8 cellular contexts compared by ENCODE assay signal in genomic region chr15:101250331-101250730, GRCh38. TPM values are rescaled to one million over a fixed set of nuclear protein-coding genes. Genes with fewer than 3 reads are reported as not detected.
DNase-seq lines count a peak whose midpoint lies in the region; ATAC-seq and TF ChIP-seq lines count a peak whose summit lies in the region.

No MANE protein-coding gene starts in this region.

- peaks cover 17% of the 10 kb centered on the region for H3K27me3 ChIP-seq in GM23338 (ENCODE audit: insufficient read depth)
- no peaks in the 10 kb centered on the region for H3K27me3 ChIP-seq in sigmoid colon

- H3K4me1 ChIP-seq in GM23338 (ENCODE audit: insufficient read depth): peaks cover 49% of the 10 kb centered on the region
- H3K4me1 ChIP-seq in sigmoid colon: peaks cover 0 to 49% (median 33%) of the 10 kb centered on the region in 4 donors

- peaks cover 11% of the 10 kb centered on the region; the same call in 2 of the 3 replicates for H3K36me3 Mint-ChIP-seq in GM23338 (ENCODE audit: low read depth)
- no peaks in the 10 kb centered on the region for H3K36me3 Mint-ChIP-seq in glutamatergic neuron (ENCODE audit: unreplicated experiment)

- no peaks in the 10 kb centered on the region for H3K9me3 ChIP-seq in sigmoid colon

- H3K9me2 ChIP-seq in GM23338 (ENCODE audit: insufficient read depth): no peaks in the 10 kb centered on the region

- H3K79me2 ChIP-seq in GM23338 (replicated peaks; ENCODE audit: insufficient read depth): peaks cover 55% of the 10 kb centered on the region

- H3K27ac ChIP-seq in GM23338 (ENCODE audit: low read depth): no peak overlapping the region
- H3K27ac ChIP-seq in sigmoid colon: peak overlapping the region; percentile 80 to 87 (median 84)

- no peak overlapping the region for H2AFZ ChIP-seq in GM23338

- H3K4me3 Mint-ChIP-seq in GM23338 (peak overlapping the region; percentile 96), glutamatergic neuron (ENCODE audit: unreplicated experiment) (peak overlapping the region; percentile 94)

- ATAC-seq in GM23338 (no peak; the same call in 2 of the 3 replicates), HG03039 (IDR thresholded peaks at IDR 0.05; ENCODE audit: unreplicated experiment) (no peak)

- H3K27me3 Mint-ChIP-seq in GM23338 (ENCODE audit: insufficient read depth, low read depth, poor library complexity): peaks cover 12% of the 10 kb centered on the region
- peaks cover 2% of the 10 kb centered on the region for H3K27me3 Mint-ChIP-seq in glutamatergic neuron (ENCODE audit: unreplicated experiment)

- DNase-seq in A172 (ENCODE audit: low spot score) (peak; percentile 57), GM23338 (ENCODE audit: low spot score) (no peak), glutamatergic neuron (no peak), sigmoid colon (no peak), NCI-H510A treated with DMSO at 0.1 percent for 48 hours (lab: John Stamatoyannopoulos, UW) (no peak)
- DNase-seq in stimulated activated CD4-positive, alpha-beta T cell treated with anti-CD3 and anti-CD28 coated beads, Interleukin-15, amount 100 ng/mL, for 24 hours: no peak

- H3K9me3 Mint-ChIP-seq in GM23338: no peaks in the 10 kb centered on the region
- H3K9me3 Mint-ChIP-seq in glutamatergic neuron (ENCODE audit: unreplicated experiment): peaks cover 5% of the 10 kb centered on the region

- peak overlapping the region; percentile 94 for H3K4me2 ChIP-seq in GM23338

- TF ChIP-seq CTCF in GM23338 (conservative IDR thresholded peaks at IDR 0.05; ENCODE audit: low read depth in 2 of 2) (no peak), WI38 (IDR thresholded peaks at IDR 0.05; ENCODE audit: low read depth, low read length) (no peak), glutamatergic neuron (IDR thresholded peaks at IDR 0.05; ENCODE audit: partially characterized antibody, unreplicated experiment) (no peak), sigmoid colon (IDR thresholded peaks at IDR 0.05) (no peak)

- 8 to 21% methylated on average over 4 of the region's 4 CpGs for WGBS in sigmoid colon, 2 donors

- H3K4me1 Mint-ChIP-seq in GM23338 (peaks cover 61% of the 10 kb centered on the region), glutamatergic neuron (ENCODE audit: low read depth, unreplicated experiment) (peaks cover 31% of the 10 kb centered on the region)

- TF ChIP-seq EP300 in sigmoid colon (IDR thresholded peaks at IDR 0.05): no peak

- TF ChIP-seq POLR2A in sigmoid colon (IDR thresholded peaks at IDR 0.05): no peak

- H3F3A ChIP-seq in GM23338 (replicated peaks; ENCODE audit: low read depth): 0 out of 2 replicates have a peak, but pooled peaks cover 4% of the 10 kb centered on the region

- peak overlapping the region; percentile 84 for H3K4me3 ChIP-seq in GM23338
- H3K4me3 ChIP-seq in WI38 (ENCODE audit: low read depth, low read length): peak overlapping the region; percentile 90
- peak overlapping the region; percentile 68 to 86 (median 76) for H3K4me3 ChIP-seq in sigmoid colon

- no peaks in the 10 kb centered on the region; the same call in none of the 2 replicates for H3K36me3 ChIP-seq in GM23338 (ENCODE audit: insufficient read depth)
- H3K36me3 ChIP-seq in sigmoid colon: no peaks in the 10 kb centered on the region

- peaks cover 39% of the 10 kb centered on the region for H4K20me1 ChIP-seq in GM23338 (replicated peaks; ENCODE audit: insufficient read depth)

- intact Hi-C loops in sigmoid colon (cut with DNase I): loop anchor here (5.0 kb wide), 2 partner anchors 128 to 328 kb away; no protein-coding TSS in a partner anchor

- H3K27ac Mint-ChIP-seq in GM23338 (peak overlapping the region; percentile 90; the same call in 1 of the 2 replicates), glutamatergic neuron (ENCODE audit: unreplicated experiment) (peak overlapping the region; percentile 94)

TF ChIP-seq in GM23338, 12 proteins besides CTCF, POLR2A, EP300 and RAD21 (continues in another document):
- TF ChIP-seq CREB1 (CRISPR knock-in tag; IDR thresholded peaks at IDR 0.05; ENCODE audit: low read depth): no peak
- TF ChIP-seq ZNF462 (CRISPR knock-in tag; IDR thresholded peaks at IDR 0.05): no peak
- TF ChIP-seq NANOG (IDR thresholded peaks at IDR 0.05; ENCODE audit: borderline replicate concordance): no peak
- TF ChIP-seq ZNF331 (CRISPR knock-in tag; IDR thresholded peaks at IDR 0.05; ENCODE audit: low read depth): no peak
- no peak for TF ChIP-seq STAT1 (IDR thresholded peaks at IDR 0.05; ENCODE audit: unreplicated experiment)

RNA-seq across cellular contexts. Expression of gene CHSY1, which starts 1.5 kb away (rescaled TPM):
- 21.9 and 22.4 TPM in 2 replicates for total RNA-seq in A172 (2014; rRNA removed; shearing (Covaris generic))
- total RNA-seq in GM23338 (2014; rRNA removed; shearing (Covaris generic)): 45.4 and 47.7 TPM in 2 replicates
- polyA plus RNA-seq in GM23338 (2016; fragmentation: Nextera tagmentation; extraction: Ambion mirVana): 9.8 and 11.6 TPM in 2 replicates
- 38.2 TPM for total RNA-seq in glutamatergic neuron (ENCODE audit: unreplicated experiment)
- total RNA-seq in sigmoid colon: 10 to 100 TPM; 11.2 to 13.6 (median 12.6) TPM
- polyA plus RNA-seq in sigmoid colon: 1 to 10 TPM; 1.8 to 8.2 (median 2.3) TPM

RNA-seq across cellular contexts. Expression of gene SELENOS, which starts 27.0 kb away (rescaled TPM):
- 61.8 and 83.1 TPM in 2 replicates for total RNA-seq in A172 (2014; rRNA removed; shearing (Covaris generic))
- total RNA-seq in GM23338 (2014; rRNA removed; shearing (Covaris generic)): 37.0 and 77.2 TPM in 2 replicates
- polyA plus RNA-seq in GM23338 (2016; fragmentation: Nextera tagmentation; extraction: Ambion mirVana) (106 and 108 TPM in 2 replicates), sigmoid colon (100 to 1,000 TPM in 1 of 3 donors, 10 to 100 TPM in 2; 55.9 to 127 (median 66.1) TPM)
- total RNA-seq in glutamatergic neuron (ENCODE audit: unreplicated experiment) (46.9 TPM), sigmoid colon (10 to 100 TPM; 39.3 to 62.1 (median 44.1) TPM)

RNA-seq across cellular contexts. Expression of gene SNRPA1, which starts 44.7 kb away (rescaled TPM):
- 51.2 and 62.6 TPM in 2 replicates for total RNA-seq in A172 (2014; rRNA removed; shearing (Covaris generic))
- 128 and 170 TPM in 2 replicates for total RNA-seq in GM23338 (2014; rRNA removed; shearing (Covaris generic))
- polyA plus RNA-seq in GM23338 (2016; fragmentation: Nextera tagmentation; extraction: Ambion mirVana) (313 and 361 TPM in 2 replicates), sigmoid colon (10 to 100 TPM; 57.7 to 76.3 (median 70.3) TPM)
- total RNA-seq in glutamatergic neuron (ENCODE audit: unreplicated experiment) (73.5 TPM), sigmoid colon (10 to 100 TPM; 26.0 to 40.5 (median 33.7) TPM)
